In the genomic region with DNA sequence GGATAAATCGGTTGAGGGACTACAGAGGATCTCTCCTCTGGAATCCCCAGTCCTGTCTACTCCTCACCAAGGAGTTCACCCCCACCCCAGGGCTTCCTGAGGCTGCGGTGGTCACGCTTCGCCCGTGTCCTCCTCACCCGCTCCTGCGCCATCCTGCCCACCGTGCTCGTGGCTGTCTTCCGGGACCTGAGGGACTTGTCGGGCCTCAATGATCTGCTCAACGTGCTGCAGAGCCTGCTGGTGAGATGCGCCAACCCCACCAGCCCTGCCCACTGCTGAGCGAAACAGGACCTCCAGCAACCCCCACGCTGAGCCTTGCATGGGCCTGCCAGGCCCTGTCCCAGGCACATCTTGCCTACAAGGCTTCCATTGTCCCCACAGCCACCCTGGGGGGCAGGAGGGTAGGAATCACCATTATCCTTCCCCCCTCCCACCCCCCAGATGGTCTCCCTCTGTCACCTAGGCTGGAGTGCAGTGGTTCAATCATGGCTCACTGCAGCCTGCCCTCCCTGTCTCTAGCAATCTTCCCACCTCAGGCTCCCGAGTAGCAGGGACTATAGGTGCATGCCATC, we compare ENCODE assay signal across 34 cellular contexts. TPM values are rescaled to one million over a fixed set of nuclear protein-coding genes. Genes with fewer than 3 reads are reported as not detected.
A peak's percentile ranks its signal among the peaks of the same experiment; 100 is the strongest.
DNase-seq lines count a peak whose midpoint lies in the region; ATAC-seq and TF ChIP-seq lines count a peak whose summit lies in the region.
"Had no signal": no experiment of that assay in that cellular context is flagged by ENCODE, and none has a peak within 500 bp of the region (broad histone marks: within the 10 kb centered on the region; RNA-seq: fewer than 3 reads in every experiment).

No MANE protein-coding gene starts in this region.

- H3K9me3 Mint-ChIP-seq in activated naive CD8-positive, alpha-beta T cell treated with anti-CD3 and anti-CD28 coated beads, Interleukin-2, amount 10 ng/mL, durations not matched to agents 7 days and 5 days = no peaks in the 10 kb centered on the region
- H3K9me3 Mint-ChIP-seq in activated naive CD8-positive, alpha-beta T cell treated with anti-CD3 and anti-CD28 coated beads, Interleukin-2, amount 50 U/mL, for 24 hours = no peaks in the 10 kb centered on the region
- H3K9me3 Mint-ChIP-seq in stimulated activated effector memory CD8-positive, alpha-beta T cell treated with anti-CD3 and anti-CD28 coated beads, Interleukin-12 subunit alpha, Interleukin-12 subunit beta, amount 100 ng/mL, for 72 hours = no peaks in the 10 kb centered on the region
- H3K9me3 Mint-ChIP-seq: activated B cell treated with CpG ODN at 0.5 μM for 24 hours; activated naive CD4-positive, alpha-beta T cell treated with anti-CD3 and anti-CD28 coated beads, Interleukin-2, amount 50 U/mL, for 24 hours; activated T-helper 17 cell treated with anti-CD3 and anti-CD28 coated beads, Interleukin-2, amount 50 U/mL, for 72 hours had no signal

- peaks cover 15% of the 10 kb centered on the region for H3K4me1 ChIP-seq in HEK293 (ENCODE audit: control insufficient read depth, insufficient read depth, low read length)

- peaks cover 2% of the 10 kb centered on the region for H3K36me3 Mint-ChIP-seq in activated naive CD8-positive, alpha-beta T cell treated with anti-CD3 and anti-CD28 coated beads, Interleukin-2, amount 10 ng/mL, durations not matched to agents 7 days and 5 days
- H3K36me3 Mint-ChIP-seq in activated naive CD8-positive, alpha-beta T cell treated with anti-CD3 and anti-CD28 coated beads, Interleukin-2, amount 50 U/mL, for 24 hours (ENCODE audit: low read depth) = no peaks in the 10 kb centered on the region
- H3K36me3 Mint-ChIP-seq in stimulated activated effector memory CD8-positive, alpha-beta T cell treated with anti-CD3 and anti-CD28 coated beads, Interleukin-12 subunit alpha, Interleukin-12 subunit beta, amount 100 ng/mL, for 72 hours = peaks cover 20% of the 10 kb centered on the region
- H3K36me3 Mint-ChIP-seq: activated naive CD4-positive, alpha-beta T cell treated with anti-CD3 and anti-CD28 coated beads, Interleukin-2, amount 50 U/mL, for 24 hours had no signal

- CTCF ChIA-PET in HEK293 (lab: Yijun Ruan, JAX) = interaction anchor here (0.6 to 3.4 kb wide), 7 partner anchors 70 to 121 kb away, joined by 3 to 20 read pairs (median 4); no protein-coding TSS in a partner anchor

- no peak overlapping the region for H3K4me3 ChIP-seq in HEK293 (ENCODE audit: low read depth, low read length)
- H3K4me3 ChIP-seq: breast epithelium, gastroesophageal sphincter, prostate gland, tibial artery, vagina had no signal

- H3K27me3 Mint-ChIP-seq in activated naive CD8-positive, alpha-beta T cell treated with anti-CD3 and anti-CD28 coated beads, Interleukin-2, amount 10 ng/mL, durations not matched to agents 7 days and 5 days = no peaks in the 10 kb centered on the region
- H3K27me3 Mint-ChIP-seq in activated naive CD8-positive, alpha-beta T cell treated with anti-CD3 and anti-CD28 coated beads, Interleukin-2, amount 50 U/mL, for 24 hours = no peaks in the 10 kb centered on the region
- H3K27me3 Mint-ChIP-seq: activated B cell treated with CpG ODN at 0.5 μM for 24 hours; activated naive CD4-positive, alpha-beta T cell treated with anti-CD3 and anti-CD28 coated beads, Interleukin-2, amount 50 U/mL, for 24 hours; activated T-helper 17 cell treated with anti-CD3 and anti-CD28 coated beads, Interleukin-2, amount 50 U/mL, for 72 hours had no signal

- no peak for ATAC-seq in activated naive CD8-positive, alpha-beta T cell treated with anti-CD3 and anti-CD28 coated beads, Interleukin-2, amount 10 ng/mL, durations not matched to agents 7 days and 5 days (ENCODE audit: low read depth)
- no peak for ATAC-seq in activated naive CD8-positive, alpha-beta T cell treated with anti-CD3 and anti-CD28 coated beads, Interleukin-2, amount 50 U/mL, for 24 hours
- no peak for ATAC-seq in stimulated activated effector memory CD8-positive, alpha-beta T cell treated with anti-CD3 and anti-CD28 coated beads, Interleukin-12 subunit alpha, Interleukin-12 subunit beta, amount 100 ng/mL, for 72 hours
- ATAC-seq: activated T-helper 17 cell treated with anti-CD3 and anti-CD28 coated beads, Interleukin-2, amount 50 U/mL, for 72 hours; gastroesophageal sphincter; sciatic nerve had no signal

- no peaks in the 10 kb centered on the region for H3K9me3 ChIP-seq in HEK293 (ENCODE audit: control insufficient read depth, insufficient read depth, low read depth, low read length)
- H3K9me3 ChIP-seq: breast epithelium, gastroesophageal sphincter, prostate gland, tibial artery, vagina had no signal

- H3K36me3 ChIP-seq in HEK293 (ENCODE audit: control insufficient read depth in 2 of 2, insufficient read depth in 1 of 2, low read length in 2 of 2) = no peaks in the 10 kb centered on the region
- H3K36me3 ChIP-seq: breast epithelium, gastroesophageal sphincter, prostate gland, tibial artery, vagina had no signal

- peaks cover 24% of the 10 kb centered on the region for H3K4me1 Mint-ChIP-seq in activated naive CD8-positive, alpha-beta T cell treated with anti-CD3 and anti-CD28 coated beads, Interleukin-2, amount 10 ng/mL, durations not matched to agents 7 days and 5 days
- peaks cover 38% of the 10 kb centered on the region for H3K4me1 Mint-ChIP-seq in activated naive CD8-positive, alpha-beta T cell treated with anti-CD3 and anti-CD28 coated beads, Interleukin-2, amount 50 U/mL, for 24 hours
- H3K4me1 Mint-ChIP-seq in stimulated activated effector memory CD8-positive, alpha-beta T cell treated with anti-CD3 and anti-CD28 coated beads, Interleukin-12 subunit alpha, Interleukin-12 subunit beta, amount 100 ng/mL, for 72 hours = peaks cover 41% of the 10 kb centered on the region
- H3K4me1 Mint-ChIP-seq: activated T-helper 17 cell treated with anti-CD3 and anti-CD28 coated beads, Interleukin-2, amount 50 U/mL, for 72 hours had no signal

- peak overlapping the region; percentile 48 for H3K27ac Mint-ChIP-seq in activated naive CD8-positive, alpha-beta T cell treated with anti-CD3 and anti-CD28 coated beads, Interleukin-2, amount 10 ng/mL, durations not matched to agents 7 days and 5 days
- no peak overlapping the region for H3K27ac Mint-ChIP-seq in activated naive CD8-positive, alpha-beta T cell treated with anti-CD3 and anti-CD28 coated beads, Interleukin-2, amount 50 U/mL, for 24 hours
- peak overlapping the region; percentile 67 for H3K27ac Mint-ChIP-seq in stimulated activated effector memory CD8-positive, alpha-beta T cell treated with anti-CD3 and anti-CD28 coated beads, Interleukin-12 subunit alpha, Interleukin-12 subunit beta, amount 100 ng/mL, for 72 hours
- H3K27ac Mint-ChIP-seq: activated B cell treated with CpG ODN at 0.5 μM for 24 hours; activated naive CD4-positive, alpha-beta T cell treated with anti-CD3 and anti-CD28 coated beads, Interleukin-2, amount 50 U/mL, for 24 hours; activated T-helper 17 cell treated with anti-CD3 and anti-CD28 coated beads, Interleukin-2, amount 50 U/mL, for 72 hours had no signal

- H3K27ac ChIP-seq in HEK293 (ENCODE audit: extremely low read depth, low read depth, low read length) = no peak overlapping the region
- H3K27ac ChIP-seq in caudate nucleus (ENCODE audit: low read depth, low read length) = no peak overlapping the region
- H3K27ac ChIP-seq: breast epithelium, C4-2B, gastroesophageal sphincter, prostate gland, tibial artery, vagina had no signal

- H3K4me3 Mint-ChIP-seq in activated naive CD8-positive, alpha-beta T cell treated with anti-CD3 and anti-CD28 coated beads, Interleukin-2, amount 10 ng/mL, durations not matched to agents 7 days and 5 days = no peak overlapping the region
- H3K4me3 Mint-ChIP-seq in activated naive CD8-positive, alpha-beta T cell treated with anti-CD3 and anti-CD28 coated beads, Interleukin-2, amount 50 U/mL, for 24 hours = no peak overlapping the region
- no peak overlapping the region for H3K4me3 Mint-ChIP-seq in stimulated activated effector memory CD8-positive, alpha-beta T cell treated with anti-CD3 and anti-CD28 coated beads, Interleukin-12 subunit alpha, Interleukin-12 subunit beta, amount 100 ng/mL, for 72 hours
- H3K4me3 Mint-ChIP-seq: activated B cell treated with CpG ODN at 0.5 μM for 24 hours; activated naive CD4-positive, alpha-beta T cell treated with anti-CD3 and anti-CD28 coated beads, Interleukin-2, amount 50 U/mL, for 24 hours; activated T-helper 17 cell treated with anti-CD3 and anti-CD28 coated beads, Interleukin-2, amount 50 U/mL, for 72 hours had no signal

- no peak for DNase-seq in activated naive CD8-positive, alpha-beta T cell treated with anti-CD3 and anti-CD28 coated beads, Interleukin-2, amount 10 ng/mL, durations not matched to agents 7 days and 5 days
- DNase-seq in activated naive CD8-positive, alpha-beta T cell treated with anti-CD3 and anti-CD28 coated beads, Interleukin-2, amount 50 U/mL, for 24 hours = no peak
- peak; percentile 30 for DNase-seq in left kidney (ENCODE audit: low read depth, low spot score)
- no peak for DNase-seq in stimulated activated effector memory CD8-positive, alpha-beta T cell treated with anti-CD3 and anti-CD28 coated beads, Interleukin-12 subunit alpha, Interleukin-12 subunit beta, amount 100 ng/mL, for 72 hours (ENCODE audit: low spot score in 2 of 2)
- DNase-seq in caudate nucleus (lab: John Stamatoyannopoulos, UW) = no peak
- DNase-seq in foreskin melanocyte = no peak
- DNase-seq in NK-92 treated with Interleukin-12 subunit alpha and Interleukin-12 subunit beta, amount 100 ng/mL, for 24 hours (lab: John Stamatoyannopoulos, UW) = no peak
- DNase-seq: ACHN; activated B cell treated with CpG ODN at 0.5 μM for 24 hours; activated CD4-positive, alpha-beta T cell treated with anti-CD3 and anti-CD28 coated beads, Interleukin-2, amount 50 U/mL, for 4 hours; activated CD8-positive, alpha-beta memory T cell treated with anti-CD3 and anti-CD28 coated beads, Interleukin-2, amount 50 U/mL, for 48 hours; anterior cingulate cortex; Calu3; DND-41; effector CD4-positive, alpha-beta T cell; hippocampal formation; NCI-H1092; NCI-H1694 treated with DMSO at 0.1 percent for 48 hours; NCI-H2171; RPMI8226; stimulated activated CD4-positive, alpha-beta T cell treated with anti-CD3 and anti-CD28 coated beads, Interleukin-12 subunit alpha, Interleukin-12 subunit beta, amount 100 ng/mL, for 4 hours; stimulated activated CD4-positive, alpha-beta T cell treated with anti-CD3 and anti-CD28 coated beads, Interleukin-2, amount 100 ng/mL, for 48 hours; tibial artery had no signal

- no peak for TF ChIP-seq CTCF in HEK293 (tag by site-specific recombination; IDR thresholded peaks at IDR 0.05)

- POLR2A ChIA-PET in activated naive CD8-positive, alpha-beta T cell treated with anti-CD3 and anti-CD28 coated beads, Interleukin-2, amount 10 ng/mL, durations not matched to agents 7 days and 5 days (lab: Charles Lee) = interaction anchor here (0.6 to 1.2 kb wide), 2 partner anchors 26 to 107 kb away, joined by 3 to 4 read pairs; no protein-coding TSS in a partner anchor
- POLR2A ChIA-PET in HEK293 (lab: Yijun Ruan, JAX) = interaction anchor here (0.7 to 0.9 kb wide), 2 partner anchors 89 to 123 kb away, joined by 3 to 4 read pairs; partner anchors contain the start of genes AAMP and PNKD

RNA-seq across cellular contexts. Expression of gene CTDSP1, which starts 6.7 kb away (rescaled TPM):
- total RNA-seq in activated naive CD8-positive, alpha-beta T cell treated with anti-CD3 and anti-CD28 coated beads, Interleukin-2, amount 10 ng/mL, durations not matched to agents 7 days and 5 days = 100 to 1,000 TPM; 169 to 174 TPM

RNA-seq across cellular contexts. Expression of gene SLC11A1, which starts 10.9 kb away (rescaled TPM):
- 1 to 10 TPM; 1.6 to 1.7 TPM for total RNA-seq in activated naive CD8-positive, alpha-beta T cell treated with anti-CD3 and anti-CD28 coated beads, Interleukin-2, amount 10 ng/mL, durations not matched to agents 7 days and 5 days
- total RNA-seq: Calu3 had no signal

RNA-seq across cellular contexts. Expression of gene VIL1, which starts 25.9 kb away (rescaled TPM):
- not detected for total RNA-seq in activated naive CD8-positive, alpha-beta T cell treated with anti-CD3 and anti-CD28 coated beads, Interleukin-2, amount 10 ng/mL, durations not matched to agents 7 days and 5 days
- total RNA-seq: fibroblast of lung; gastroesophageal sphincter; sciatic nerve; T-helper 1 cell treated with Interleukin-12 subunit alpha and Interleukin-12 subunit beta and Interleukin-4 antibody, amounts not matched to agents 30 ng/mL and 1 ng/mL, for 36 hours; vagina had no signal

RNA-seq across cellular contexts. Expression of gene CATIP, which starts 36.3 kb away (rescaled TPM):
- not detected for total RNA-seq in activated naive CD8-positive, alpha-beta T cell treated with anti-CD3 and anti-CD28 coated beads, Interleukin-2, amount 10 ng/mL, durations not matched to agents 7 days and 5 days
- total RNA-seq: activated B cell treated with CpG ODN at 0.5 μM for 24 hours; activated T-helper 17 cell treated with anti-CD3 and anti-CD28 coated beads, Interleukin-2, amount 50 U/mL, for 72 hours; Calu3; gastroesophageal sphincter; sciatic nerve; T-helper 1 cell treated with Interleukin-12 subunit alpha and Interleukin-12 subunit beta and Interleukin-4 antibody, amounts not matched to agents 30 ng/mL and 1 ng/mL, for 36 hours; vagina had no signal
